ENCODE assay signal across 17 cellular contexts in genomic region chr15:43531018-43531667, GRCh38. TPM values are rescaled to one million over a fixed set of nuclear protein-coding genes. Genes with fewer than 3 reads are reported as not detected.
DNase-seq lines count a peak whose midpoint lies in the region; ATAC-seq, FAIRE-seq and TF ChIP-seq lines count a peak whose summit lies in the region.
"Had no signal": no experiment of that assay in that cellular context is flagged by ENCODE, and none has a peak within 500 bp of the region (broad histone marks: within the 10 kb centered on the region; RNA-seq: fewer than 3 reads in every experiment).

No MANE protein-coding gene starts in this region.

- FAIRE-seq in H1 (lab: Jason Lieb, UNC) = no peak
- FAIRE-seq: GM19239 had no signal

- POLR2A ChIA-PET in IMR-90 (lab: Charles Lee; ENCODE audit: unreplicated experiment) = no interaction called here
- POLR2A ChIA-PET in H1 (lab: Charles Lee; ENCODE audit: partially characterized antibody) = interaction anchor here (1.2 to 3.1 kb wide), 3 partner anchors 10 to 20 kb away, joined by 3 to 14 read pairs (median 3); no protein-coding TSS in a partner anchor

- TF ChIP-seq EP300 in H1 (IDR thresholded peaks at IDR 0.05; ENCODE audit: borderline replicate concordance in 1 of 2, low read depth in 2 of 2, low read length in 2 of 2) = no peak

- intact Hi-C loops in IMR-90 (cut with micrococcal nuclease) = no loop called here

- H3K79me2 ChIP-seq in DND-41 (ENCODE audit: insufficient read depth, low read length) (no peaks in the 10 kb centered on the region), H1 (ENCODE audit: control insufficient read depth in 1 of 2, insufficient read depth in 2 of 2, low read length in 2 of 2) (no peaks in the 10 kb centered on the region)

- ATAC-seq in DND-41 (ENCODE audit: insufficient read depth, low read depth) (peak; percentile 18; the same call in 1 of the 3 replicates), IMR-90 (ENCODE audit: low read depth) (peak; percentile 9; the same call in 1 of the 2 replicates), esophagus mucosa (no peak), GM19328 (IDR thresholded peaks at IDR 0.05; ENCODE audit: unreplicated experiment) (no peak)
- ATAC-seq: activated CD8-positive, alpha-beta memory T cell treated with anti-CD3 and anti-CD28 coated beads, Interleukin-2, amount 10 ng/mL, durations not matched to agents 7 days and 5 days had no signal

- H4K8ac ChIP-seq in IMR-90 (ENCODE audit: low read depth in 2 of 2, low read length in 2 of 2) (no peak overlapping the region), H1 (ENCODE audit: extremely low read depth, insufficient read depth, low read length) (no peak overlapping the region)

- H4K5ac ChIP-seq in IMR-90 (ENCODE audit: low read depth, low read length) (no peak overlapping the region), H1 (ENCODE audit: insufficient read length, low read depth, low read length) (no peak overlapping the region)

- peak overlapping the region; percentile 36 for H3K4me3 Mint-ChIP-seq in neural crest cell
- H3K4me3 Mint-ChIP-seq: activated B cell treated with CpG ODN at 0.5 μM for 24 hours; activated CD8-positive, alpha-beta memory T cell treated with anti-CD3 and anti-CD28 coated beads, Interleukin-2, amount 10 ng/mL, durations not matched to agents 7 days and 5 days; T-helper 1 cell treated with Interleukin-12 subunit alpha and Interleukin-12 subunit beta and Interleukin-4 antibody, amounts not matched to agents 30 μg/mL and 1 μg/mL, for 36 hours had no signal

- H3K56ac ChIP-seq in IMR-90 (ENCODE audit: extremely low read depth, insufficient read depth, low read length) (no peak overlapping the region), H1 (replicated peaks; ENCODE audit: insufficient read length, low read depth, low read length) (no peak overlapping the region)

- H3K4me3 ChIP-seq in DND-41 (ENCODE audit: low read depth in 1 of 2, low read length in 2 of 2) = no peak overlapping the region
- H3K4me3 ChIP-seq in IMR-90 (ENCODE audit: insufficient read depth, low read depth, low read length) = no peak overlapping the region
- no peak overlapping the region for H3K4me3 ChIP-seq in H1 (ENCODE audit: extremely low read depth in 1 of 4, insufficient read depth in 2 of 4, low read depth in 3 of 4, low read length in 4 of 4)
- H3K4me3 ChIP-seq: prostate gland had no signal

- H3K9me1 ChIP-seq in IMR-90 (ENCODE audit: insufficient read depth, low read length) = peaks cover 11% of the 10 kb centered on the region

- H3K27me3 Mint-ChIP-seq in neural crest cell (ENCODE audit: low read depth) = no peaks in the 10 kb centered on the region
- H3K27me3 Mint-ChIP-seq: activated B cell treated with CpG ODN at 0.5 μM for 24 hours; activated CD8-positive, alpha-beta memory T cell treated with anti-CD3 and anti-CD28 coated beads, Interleukin-2, amount 10 ng/mL, durations not matched to agents 7 days and 5 days had no signal

- no peak overlapping the region for H2AK9ac ChIP-seq in IMR-90 (replicated peaks; ENCODE audit: low read depth, low read length, poor library complexity)

- H2AFZ ChIP-seq in DND-41 (ENCODE audit: low read depth, low read length) (no peak overlapping the region), IMR-90 (replicated peaks; ENCODE audit: low read length, poor library complexity) (no peak overlapping the region), H1 (ENCODE audit: low read length) (peak overlapping the region; percentile 77; the same call in 1 of the 2 replicates)

- dilution Hi-C loops in IMR-90 (cut with HindIII; ENCODE audit: low sequenced_read_pairs, unreplicated experiment) = no loop called here

- H2BK15ac ChIP-seq in IMR-90 (ENCODE audit: low read depth, low read length) (no peak overlapping the region), H1 (ENCODE audit: low read length) (no peak overlapping the region)

- H3K36me3 Mint-ChIP-seq in neural crest cell (ENCODE audit: low read depth) = peaks cover 13% of the 10 kb centered on the region
- H3K36me3 Mint-ChIP-seq: activated CD8-positive, alpha-beta memory T cell treated with anti-CD3 and anti-CD28 coated beads, Interleukin-2, amount 10 ng/mL, durations not matched to agents 7 days and 5 days had no signal

- CTCF ChIA-PET in IMR-90 (lab: Yijun Ruan, JAX) = no interaction called here
- CTCF ChIA-PET in H1 (lab: Charles Lee; ENCODE audit: partially characterized antibody) = interaction anchor here (0.8 to 4.5 kb wide), 6 partner anchors 9 to 20 kb away, joined by 3 to 24 read pairs (median 6); partner anchors contain the start of gene MAP1A

- peaks cover 7% of the 10 kb centered on the region for H3K4me1 Mint-ChIP-seq in neural crest cell
- H3K4me1 Mint-ChIP-seq: activated B cell treated with CpG ODN at 0.5 μM for 24 hours had no signal

- H2BK5ac ChIP-seq in IMR-90 (ENCODE audit: low read depth, low read length, poor library complexity, severe bottlenecking) (no peak overlapping the region), H1 (ENCODE audit: low read depth, low read length) (no peak overlapping the region)

- H2BK120ac ChIP-seq in IMR-90 (ENCODE audit: low read depth, low read length) (no peak overlapping the region), H1 (replicated peaks; ENCODE audit: low read depth, low read length) (no peak overlapping the region)

- H3K36me3 ChIP-seq in DND-41 (ENCODE audit: insufficient read depth, low read length) = peaks cover 54% of the 10 kb centered on the region
- peaks cover 28% of the 10 kb centered on the region for H3K36me3 ChIP-seq in IMR-90 (ENCODE audit: control insufficient read depth, insufficient read depth, low read length)
- no peaks in the 10 kb centered on the region for H3K36me3 ChIP-seq in H1 (ENCODE audit: control insufficient read depth in 2 of 4, insufficient read depth in 4 of 4, low read length in 3 of 4)
- H3K36me3 ChIP-seq: prostate gland had no signal

- H2BK20ac ChIP-seq in IMR-90 (ENCODE audit: low read depth, low read length) (no peak overlapping the region), H1 (ENCODE audit: low read length) (no peak overlapping the region)

- no peak overlapping the region for H2BK12ac ChIP-seq in H1 (ENCODE audit: low read depth, low read length)

- TF ChIP-seq RAD21 in IMR-90 (IDR thresholded peaks at IDR 0.05; ENCODE audit: low read length) = no peak
- no peak for TF ChIP-seq RAD21 in H1 (IDR thresholded peaks at IDR 0.05 in 1 of 2, conservative IDR thresholded peaks at IDR 0.05 in 1 of 2; ENCODE audit: low read depth in 2 of 2, low read length in 2 of 2)

- no CpG with 5 or more reads among the region's 7 CpGs for WGBS in IMR-90 (ENCODE audit: extremely low coverage in 2 of 2, insufficient read length in 1 of 2), 2 experiments
- WGBS in H1 (ENCODE audit: extremely low coverage in 1 of 2, insufficient coverage in 1 of 2, insufficient read length in 1 of 2, insufficient replicate concordance in 2 of 2, low coverage in 1 of 2, low lambda C conversion rate in 2 of 2, missing lambda C conversion rate in 1 of 2), 2 experiments = 43% methylated on average over 7 of the region's 7 CpGs; no CpG with 5 or more reads in 1 of the 2 experiments

- no peak for DNase-seq in DND-41
- no peak for DNase-seq in IMR-90
- DNase-seq in H1 (ENCODE audit: low read depth in 1 of 2, low spot score in 2 of 2) = no peak
- DNase-seq in neural crest cell (ENCODE audit: low read depth, low spot score) = no peak
- no peak for DNase-seq in NCI-H345 (lab: John Stamatoyannopoulos, UW)
- DNase-seq: activated B cell treated with CpG ODN at 0.5 μM for 24 hours; activated CD8-positive, alpha-beta memory T cell treated with anti-CD3 and anti-CD28 coated beads, Interleukin-2, amount 10 ng/mL, durations not matched to agents 7 days and 5 days; DMS53; hippocampal formation; NCI-H1417 treated with DMSO at 0.1 percent for 48 hours had no signal

- no peak overlapping the region for H3K4ac ChIP-seq in IMR-90 (ENCODE audit: low read depth, low read length)
- no peak overlapping the region for H3K4ac ChIP-seq in H1 (replicated peaks; ENCODE audit: insufficient read length, low read depth, low read length)

- no peak overlapping the region for H4K91ac ChIP-seq in IMR-90 (ENCODE audit: insufficient read depth, low read depth, low read length)
- no peak overlapping the region for H4K91ac ChIP-seq in H1 (replicated peaks; ENCODE audit: insufficient read length, low read length)

- H3K27me3 ChIP-seq in DND-41 (ENCODE audit: insufficient read depth, low read length, poor library complexity) = no peaks in the 10 kb centered on the region
- no peaks in the 10 kb centered on the region for H3K27me3 ChIP-seq in IMR-90 (ENCODE audit: control insufficient read depth, insufficient read depth, low read length)
- H3K27me3 ChIP-seq in H1 (replicated peaks in 1 of 4; ENCODE audit: control insufficient read depth in 3 of 4, extremely low read depth in 1 of 4, insufficient read depth in 3 of 4, low read length in 3 of 4) = no peaks in the 10 kb centered on the region; a peak in 1 of 7 replicates

- H3K14ac ChIP-seq in IMR-90 (replicated peaks; ENCODE audit: low read depth, low read length) = no peak overlapping the region
- no peak overlapping the region for H3K14ac ChIP-seq in H1 (ENCODE audit: insufficient read length)

- H3K9me3 ChIP-seq in DND-41 (ENCODE audit: insufficient read depth, low read length, severe bottlenecking) (no peaks in the 10 kb centered on the region), IMR-90 (ENCODE audit: control insufficient read depth, insufficient read depth, low read length) (no peaks in the 10 kb centered on the region), H1 (ENCODE audit: insufficient read depth in 2 of 2, low read depth in 1 of 2, low read length in 1 of 2) (no peaks in the 10 kb centered on the region)
- H3K9me3 ChIP-seq: prostate gland had no signal

- H3K23ac ChIP-seq in IMR-90 (ENCODE audit: low read depth, low read length) (no peak overlapping the region), H1 (ENCODE audit: insufficient read length) (no peak overlapping the region)

- H3K18ac ChIP-seq in IMR-90 (ENCODE audit: low read depth, low read length) (no peak overlapping the region), H1 (ENCODE audit: extremely low read depth, low read length) (peak overlapping the region; percentile 66; the same call in 1 of the 2 replicates)

- H3K4me2 ChIP-seq in DND-41 (ENCODE audit: insufficient read depth, low read length) (no peak overlapping the region), IMR-90 (ENCODE audit: low read depth, low read length) (no peak overlapping the region), H1 (ENCODE audit: insufficient read depth in 1 of 2, low read depth in 2 of 2, low read length in 2 of 2) (peak overlapping the region; percentile 7 to 26; a peak in 2 of 4 replicates)
- H3K4me2 ChIP-seq: KMS-11 had no signal

- H3K4me1 ChIP-seq in DND-41 (ENCODE audit: insufficient read depth, low read length) (no peaks in the 10 kb centered on the region), IMR-90 (ENCODE audit: control insufficient read depth, insufficient read depth, low read length) (peaks cover 3% of the 10 kb centered on the region), H1 (replicated peaks in 1 of 4; ENCODE audit: control insufficient read depth in 3 of 4, insufficient read depth in 4 of 4, low read length in 3 of 4) (peaks cover 0 to 12% (median 2%) of the 10 kb centered on the region in 4 experiments; a peak in 4 of 7 replicates)
- H3K4me1 ChIP-seq: prostate gland had no signal

- H2AK5ac ChIP-seq in IMR-90 (ENCODE audit: low read depth, low read length) (no peak overlapping the region), H1 (ENCODE audit: low read depth, low read length) (no peak overlapping the region)

- TF ChIP-seq CTCF in DND-41 (IDR thresholded peaks at IDR 0.05; ENCODE audit: borderline replicate concordance, extremely low read depth, low read length, poor library complexity, severe bottlenecking) = no peak
- TF ChIP-seq CTCF in IMR-90 (conservative IDR thresholded peaks at IDR 0.05; ENCODE audit: low read depth, low read length) = no peak
- 0 out of 4 replicates have a peak, but pooled peaks of 1 of the 3 experiments have one; percentile 2 for TF ChIP-seq CTCF in H1 (IDR thresholded peaks at IDR 0.05; ENCODE audit: control extremely low read depth in 1 of 3, insufficient read depth in 1 of 3, low read depth in 1 of 3, low read length in 3 of 3)
- TF ChIP-seq CTCF in neural crest cell (conservative IDR thresholded peaks at IDR 0.05) = no peak

- TSS peak; percentile 38 for BruUV-seq in IMR-90 (replicated peaks; lab: Mats Ljungman, UMichigan)

- H3K27ac Mint-ChIP-seq in neural crest cell (ENCODE audit: unreplicated experiment) = peak overlapping the region; percentile 55
- H3K27ac Mint-ChIP-seq: activated B cell treated with CpG ODN at 0.5 μM for 24 hours; activated CD8-positive, alpha-beta memory T cell treated with anti-CD3 and anti-CD28 coated beads, Interleukin-2, amount 10 ng/mL, durations not matched to agents 7 days and 5 days; T-helper 1 cell treated with Interleukin-12 subunit alpha and Interleukin-12 subunit beta and Interleukin-4 antibody, amounts not matched to agents 30 μg/mL and 1 μg/mL, for 36 hours had no signal

- H3K27ac ChIP-seq in DND-41 (ENCODE audit: low read length) (no peak overlapping the region), IMR-90 (ENCODE audit: insufficient read depth, low read length) (no peak overlapping the region), H1 (ENCODE audit: low read depth, low read length) (no peak overlapping the region)
- H3K27ac ChIP-seq: HL-60, KMS-11, prostate gland had no signal

- TF ChIP-seq POLR2A in IMR-90 (IDR thresholded peaks at IDR 0.05; ENCODE audit: low read depth, low read length) (no peak), H1 (IDR thresholded peaks at IDR 0.05; ENCODE audit: control extremely low read depth in 1 of 2, low read depth in 2 of 2, low read length in 2 of 2) (no peak)

- H4K20me1 ChIP-seq in DND-41 (ENCODE audit: insufficient read depth, low read length) = peaks cover 20% of the 10 kb centered on the region; the same call in 1 of the 2 replicates
- peaks cover 11% of the 10 kb centered on the region for H4K20me1 ChIP-seq in IMR-90 (ENCODE audit: insufficient read depth, low read length)
- no peaks in the 10 kb centered on the region for H4K20me1 ChIP-seq in H1 (replicated peaks in 1 of 2; ENCODE audit: control insufficient read depth in 1 of 2, insufficient read depth in 2 of 2, low read length in 2 of 2)

- H3K9ac ChIP-seq in DND-41 (ENCODE audit: low read depth, low read length) = no peak overlapping the region
- H3K9ac ChIP-seq in IMR-90 (ENCODE audit: low read depth, low read length) = no peak overlapping the region
- H3K9ac ChIP-seq in H1 (replicated peaks in 1 of 4; ENCODE audit: extremely low read depth in 1 of 4, low read depth in 3 of 4, low read length in 3 of 4) = no peak overlapping the region
- H3K9ac ChIP-seq: KMS-11 had no signal

- in situ Hi-C loops in IMR-90 (cut with MboI; ENCODE audit: low sequenced_read_pairs) = no loop called here

- H3K79me1 ChIP-seq in IMR-90 (ENCODE audit: low read depth in 1 of 2, low read length in 2 of 2) (peaks cover 0 to 22% of the 10 kb centered on the region in 2 experiments; a peak in 2 of 4 replicates), H1 (ENCODE audit: low read depth, low read length) (no peaks in the 10 kb centered on the region)

- peaks cover under 1% of the 10 kb centered on the region for H3K9me3 Mint-ChIP-seq in neural crest cell
- H3K9me3 Mint-ChIP-seq: activated B cell treated with CpG ODN at 0.5 μM for 24 hours; T-helper 1 cell treated with Interleukin-12 subunit alpha and Interleukin-12 subunit beta and Interleukin-4 antibody, amounts not matched to agents 30 μg/mL and 1 μg/mL, for 36 hours had no signal

- H3K23me2 ChIP-seq in H1 (ENCODE audit: low read depth, low read length) = no peaks in the 10 kb centered on the region; the same call in 1 of the 2 replicates

RNA-seq across cellular contexts. Expression of gene MAP1A, which starts 13.7 kb away (rescaled TPM):
- total RNA-seq in IMR-90 (2012; rRNA removed) (47.2 and 48.2 TPM in 2 replicates), neural crest cell (24.3 and 25.2 TPM in 2 replicates), esophagus mucosa (0.76 TPM)
- polyA plus RNA-seq in IMR-90 (2012; rRNA removed) (28.7 and 31.3 TPM in 2 replicates), H1 (2011; rRNA removed) (0.57 and 0.80 TPM in 2 replicates)
- polyA plus RNA-seq in IMR-90 (2012; cell fraction: cytosol; rRNA removed) = 15.3 and 17.4 TPM in 2 replicates
- polyA plus RNA-seq in IMR-90 (2012; cell fraction: nucleus; rRNA removed; ENCODE audit: low replicate concordance) = 12.7 and 15.8 TPM in 2 replicates
- 2.4 and 3.4 TPM in 2 replicates for total RNA-seq in H1 (2021; fragmentation: NEBNext Ultra II Directional; extraction: Animal tissue kit (Norgen Biotek cat#: 25700))
- polyA plus RNA-seq in H1 (2011; cell fraction: cytosol; rRNA removed) = 0.37 TPM
- polyA plus RNA-seq in H1 (2011; cell fraction: nucleus; rRNA removed) = 1.2 TPM
- polyA plus RNA-seq in H1 (2012, experiment 1 of 2) = 2.0 to 2.3 TPM (median 2.2 TPM) in 4 replicates
- polyA plus RNA-seq in H1 (2012, experiment 2 of 2) = 0.56 TPM
- 0.53 TPM for polyA plus RNA-seq in H1 (2013, experiment 1 of 2)
- polyA plus RNA-seq in H1 (2013, experiment 2 of 2) = 0.42 TPM
- polyA minus RNA-seq in H1 (2011; rRNA and poly(A)+ RNA removed) = 3.9 and 6.0 TPM in 2 replicates
- 2.5 TPM for polyA minus RNA-seq in H1 (2011; cell fraction: cytosol; rRNA and poly(A)+ RNA removed)
- 2.4 TPM for polyA minus RNA-seq in H1 (2011; cell fraction: nucleus; rRNA and poly(A)+ RNA removed)

RNA-seq across cellular contexts. Expression of gene TP53BP1, which starts 38.2 kb away (rescaled TPM):
- total RNA-seq in IMR-90 (2012; rRNA removed) (64.5 and 73.9 TPM in 2 replicates), neural crest cell (99.5 and 103 TPM in 2 replicates), esophagus mucosa (16.5 TPM)
- polyA plus RNA-seq in IMR-90 (2012; rRNA removed) (33.9 and 36.3 TPM in 2 replicates), H1 (2011; rRNA removed) (24.8 and 34.1 TPM in 2 replicates)
- 15.6 and 19.1 TPM in 2 replicates for polyA plus RNA-seq in IMR-90 (2012; cell fraction: cytosol; rRNA removed)
- 46.0 and 100 TPM in 2 replicates for polyA plus RNA-seq in IMR-90 (2012; cell fraction: nucleus; rRNA removed; ENCODE audit: low replicate concordance)
- total RNA-seq in H1 (2021; fragmentation: NEBNext Ultra II Directional; extraction: Animal tissue kit (Norgen Biotek cat#: 25700)) = 63.6 and 68.5 TPM in 2 replicates
- 49.1 TPM for polyA plus RNA-seq in H1 (2011; cell fraction: cytosol; rRNA removed)
- polyA plus RNA-seq in H1 (2011; cell fraction: nucleus; rRNA removed) = 85.7 TPM
- polyA plus RNA-seq in H1 (2012, experiment 1 of 2) = 55.5 to 63.8 TPM (median 58.5 TPM) in 4 replicates
- 2.5 TPM for polyA plus RNA-seq in H1 (2012, experiment 2 of 2)
- polyA plus RNA-seq in H1 (2013, experiment 1 of 2) = 23.1 TPM
- polyA plus RNA-seq in H1 (2013, experiment 2 of 2) = 20.2 TPM
- 129 and 168 TPM in 2 replicates for polyA minus RNA-seq in H1 (2011; rRNA and poly(A)+ RNA removed)
- 50.2 TPM for polyA minus RNA-seq in H1 (2011; cell fraction: cytosol; rRNA and poly(A)+ RNA removed)
- 116 TPM for polyA minus RNA-seq in H1 (2011; cell fraction: nucleus; rRNA and poly(A)+ RNA removed)

RNA-seq across cellular contexts. Expression of gene PPIP5K1, which starts 58.9 kb away (rescaled TPM):
- total RNA-seq in IMR-90 (2012; rRNA removed) = 10.0 and 12.7 TPM in 2 replicates
- polyA plus RNA-seq in IMR-90 (2012; rRNA removed) = 14.2 and 15.2 TPM in 2 replicates
- 4.0 and 5.0 TPM in 2 replicates for polyA plus RNA-seq in IMR-90 (2012; cell fraction: cytosol; rRNA removed)
- polyA plus RNA-seq in IMR-90 (2012; cell fraction: nucleus; rRNA removed; ENCODE audit: low replicate concordance) = 39.8 and 92.0 TPM in 2 replicates
- total RNA-seq in H1 (2021; fragmentation: NEBNext Ultra II Directional; extraction: Animal tissue kit (Norgen Biotek cat#: 25700)) = 18.8 and 24.3 TPM in 2 replicates
- polyA plus RNA-seq in H1 (2011; rRNA removed) = 22.7 and 30.4 TPM in 2 replicates
- polyA plus RNA-seq in H1 (2011; cell fraction: cytosol; rRNA removed) = 34.0 TPM
- polyA plus RNA-seq in H1 (2011; cell fraction: nucleus; rRNA removed) = 71.0 TPM
- 11.6 to 19.0 TPM (median 15.2 TPM) in 4 replicates for polyA plus RNA-seq in H1 (2012, experiment 1 of 2)
- 1.7 TPM for polyA plus RNA-seq in H1 (2012, experiment 2 of 2)
- polyA plus RNA-seq in H1 (2013, experiment 1 of 2) = 12.4 TPM
- polyA plus RNA-seq in H1 (2013, experiment 2 of 2) = 11.9 TPM
- 58.7 and 94.9 TPM in 2 replicates for polyA minus RNA-seq in H1 (2011; rRNA and poly(A)+ RNA removed)
- polyA minus RNA-seq in H1 (2011; cell fraction: cytosol; rRNA and poly(A)+ RNA removed) = 27.1 TPM
- polyA minus RNA-seq in H1 (2011; cell fraction: nucleus; rRNA and poly(A)+ RNA removed) = 82.3 TPM
- total RNA-seq in neural crest cell = 33.1 and 37.9 TPM in 2 replicates
- 27.3 TPM for total RNA-seq in esophagus mucosa

Comparison
In these comparisons a context has a peak if more than half of its experiments do, and no peak if none do; other contexts are left out.
1. ATAC-seq: peak in DND-41 (single experiment) and IMR-90 (single experiment); none in esophagus mucosa (single experiment) and GM19328 (single experiment).
2. H3K4me2 ChIP-seq: peak in H1 (2 of 2); none in DND-41 (single experiment) and IMR-90 (single experiment).